Comparison of ENCODE assay signal across 12 cellular contexts in the genomic region with DNA sequence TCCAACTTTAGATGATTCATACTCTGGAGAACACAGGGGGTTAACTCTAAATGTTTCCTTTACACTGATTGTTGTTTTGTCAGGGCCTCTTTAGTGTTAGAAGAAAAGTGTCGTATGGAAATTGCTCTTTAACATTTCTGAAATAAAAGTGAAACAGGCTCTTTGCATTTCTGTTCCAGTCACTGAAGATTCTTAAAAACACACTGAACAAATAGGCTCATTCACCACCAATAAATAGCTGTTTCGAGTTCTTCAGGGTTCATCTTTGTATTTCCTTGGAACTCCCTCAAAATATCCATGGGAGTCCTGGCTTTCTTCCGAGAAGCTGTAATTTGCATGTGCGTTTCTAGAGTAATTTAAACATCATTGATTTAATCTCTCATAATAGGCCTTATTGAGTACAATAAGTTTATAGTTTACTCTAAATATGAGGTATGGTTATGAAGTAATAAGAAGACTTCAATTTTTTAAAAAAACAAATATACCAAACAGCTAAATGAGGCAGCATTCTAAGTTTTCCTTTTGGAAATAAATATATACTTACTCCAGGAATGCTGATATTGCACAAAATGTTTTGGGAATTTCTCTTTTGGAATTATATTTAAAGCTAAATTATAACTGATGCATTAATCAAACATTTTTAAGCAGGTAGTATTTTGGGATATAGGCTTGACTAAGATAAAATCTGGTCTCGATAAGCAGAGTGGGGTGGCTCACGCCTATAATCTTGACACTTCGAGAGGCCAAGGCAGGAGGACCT.
"Had no signal": no experiment of that assay in that cellular context is flagged by ENCODE, and none has a peak within 500 bp of the region (broad histone marks: within the 10 kb centered on the region; RNA-seq: fewer than 3 reads in every experiment).

No MANE protein-coding gene starts in this region.

- H3K4me1 ChIP-seq: stomach had no signal

- H3K4me3 ChIP-seq: stomach, thoracic aorta had no signal

- ATAC-seq: activated T-cell treated with anti-CD3 and anti-CD28 coated beads, Interleukin-2, amount 50 U/mL, for 4 hours; natural killer cell had no signal

- H3K27me3 ChIP-seq: dorsolateral prefrontal cortex, stomach had no signal

- H3K27ac ChIP-seq: dorsolateral prefrontal cortex, stomach, thoracic aorta had no signal

- H3K9me3 ChIP-seq: stomach, thoracic aorta had no signal

- DNase-seq: activated CD4-positive, alpha-beta T cell treated with anti-CD3 and anti-CD28 coated beads, Interleukin-2, amount 50 U/mL, for 4 hours; activated CD4-positive, CD25-positive, alpha-beta regulatory T cell treated with anti-CD3 and anti-CD28 coated beads, Interleukin-2, amount 50 U/mL, for 72 hours; activated gamma-delta T cell; activated naive CD8-positive, alpha-beta T cell treated with anti-CD3 and anti-CD28 coated beads for 36 hours; activated T-cell treated with anti-CD3 and anti-CD28 coated beads, Interleukin-2, amount 50 U/mL, for 4 hours; cerebellar nuclear complex; dorsolateral prefrontal cortex; natural killer cell; stimulated activated CD4-positive, alpha-beta T cell treated with anti-CD3 and anti-CD28 coated beads, Interleukin-15, amount 100 ng/mL, for 24 hours; stimulated activated CD4-positive, alpha-beta T cell treated with anti-CD3 and anti-CD28 coated beads, Interleukin-4, amount 100 ng/mL, for 4 hours; stomach had no signal

- H3K36me3 ChIP-seq: stomach, thoracic aorta had no signal
